Comparison of ENCODE assay signal across 17 cellular contexts in the genomic region with DNA sequence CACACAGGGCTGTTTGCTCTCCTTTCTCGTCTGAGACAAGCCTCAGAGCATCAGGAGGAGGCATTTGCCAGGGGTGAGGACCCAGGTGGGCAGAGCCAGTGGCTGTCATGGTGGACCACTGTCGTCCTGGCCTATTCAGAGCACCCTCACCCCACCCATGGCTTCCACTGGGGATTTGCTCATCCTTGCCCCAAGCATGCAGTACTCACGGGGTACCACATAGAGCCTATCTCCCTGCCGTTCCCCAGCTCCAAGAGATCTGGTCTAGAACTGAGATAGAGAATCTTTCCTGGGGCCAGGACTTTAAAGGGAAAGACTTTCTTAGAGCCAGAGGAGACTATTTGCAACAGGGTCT.
"Had no signal": no experiment of that assay in that cellular context is flagged by ENCODE, and none has a peak within 500 bp of the region (broad histone marks: within the 10 kb centered on the region; RNA-seq: fewer than 3 reads in every experiment).

No MANE protein-coding gene starts in this region.

- H3K9me3 Mint-ChIP-seq: activated CD4-positive, alpha-beta T cell treated with anti-CD3 and anti-CD28 coated beads, Interleukin-2, amount 10 ng/mL, durations not matched to agents 7 days and 5 days; activated naive CD4-positive, alpha-beta T cell treated with anti-CD3 and anti-CD28 coated beads, Interleukin-2, amount 10 ng/mL, durations not matched to agents 7 days and 5 days; activated T-helper 17 cell treated with anti-CD3 and anti-CD28 coated beads, Interleukin-2, amount 50 U/mL, for 72 hours; natural killer cell; stimulated activated naive CD8-positive, alpha-beta T cell treated with anti-CD3 and anti-CD28 coated beads, Interleukin-15, Interleukin-2, amounts not matched to agents 100 ng/mL and 50 ng/mL, for 24 hours had no signal

- H3K36me3 ChIP-seq: gastrocnemius medialis, ovary, thyroid gland, vagina had no signal

- H3K36me3 Mint-ChIP-seq: activated naive CD4-positive, alpha-beta T cell treated with anti-CD3 and anti-CD28 coated beads, Interleukin-2, amount 10 ng/mL, durations not matched to agents 7 days and 5 days; natural killer cell had no signal

- H3K27me3 ChIP-seq: gastrocnemius medialis, ovary, thyroid gland, vagina had no signal

- H3K4me1 Mint-ChIP-seq: activated CD4-positive, alpha-beta T cell treated with anti-CD3 and anti-CD28 coated beads, Interleukin-2, amount 10 ng/mL, durations not matched to agents 7 days and 5 days; activated naive CD4-positive, alpha-beta T cell treated with anti-CD3 and anti-CD28 coated beads, Interleukin-2, amount 10 ng/mL, durations not matched to agents 7 days and 5 days; activated T-helper 17 cell treated with anti-CD3 and anti-CD28 coated beads, Interleukin-2, amount 50 U/mL, for 72 hours; natural killer cell had no signal

- H3K4me3 ChIP-seq: lung, ovary, thyroid gland had no signal

- H3K27ac ChIP-seq: gastrocnemius medialis, ovary, thyroid gland, vagina had no signal

- ATAC-seq: activated T-helper 17 cell treated with anti-CD3 and anti-CD28 coated beads, Interleukin-2, amount 50 U/mL, for 72 hours; gastrocnemius medialis; natural killer cell; T-helper 17 cell had no signal

- FAIRE-seq: colon had no signal

- H3K9me3 ChIP-seq: gastrocnemius medialis, ovary, thyroid gland, vagina had no signal

- H3K4me1 ChIP-seq: thyroid gland had no signal

- H3K4me3 Mint-ChIP-seq: activated CD4-positive, alpha-beta T cell treated with anti-CD3 and anti-CD28 coated beads, Interleukin-2, amount 10 ng/mL, durations not matched to agents 7 days and 5 days; activated naive CD4-positive, alpha-beta T cell treated with anti-CD3 and anti-CD28 coated beads, Interleukin-2, amount 10 ng/mL, durations not matched to agents 7 days and 5 days; activated T-helper 17 cell treated with anti-CD3 and anti-CD28 coated beads, Interleukin-2, amount 50 U/mL, for 72 hours; natural killer cell; stimulated activated naive CD8-positive, alpha-beta T cell treated with anti-CD3 and anti-CD28 coated beads, Interleukin-15, Interleukin-2, amounts not matched to agents 100 ng/mL and 50 ng/mL, for 24 hours; T-helper 17 cell had no signal

- DNase-seq: activated CD4-positive, alpha-beta T cell treated with anti-CD3 and anti-CD28 coated beads, Interleukin-2, amount 10 ng/mL, durations not matched to agents 7 days and 5 days; activated CD4-positive, CD25-positive, alpha-beta regulatory T cell; activated naive CD4-positive, alpha-beta T cell treated with anti-CD3 and anti-CD28 coated beads, Interleukin-2, amount 10 ng/mL, durations not matched to agents 7 days and 5 days; activated T-cell treated with anti-CD3 and anti-CD28 coated beads for 4 hours; effector CD4-positive, alpha-beta T cell; gastrocnemius medialis; natural killer cell; ovary; stimulated activated CD4-positive, alpha-beta T cell treated with anti-CD3 and anti-CD28 coated beads, Interleukin-4, amount 100 ng/mL, for 1 hour; stimulated activated CD8-positive, alpha-beta memory T cell treated with anti-CD3 and anti-CD28 coated beads, Interleukin-4, amount 100 ng/mL, for 48 hours; T-helper 17 cell; thyroid gland had no signal

- H3K27ac Mint-ChIP-seq: activated CD4-positive, alpha-beta T cell treated with anti-CD3 and anti-CD28 coated beads, Interleukin-2, amount 10 ng/mL, durations not matched to agents 7 days and 5 days; activated naive CD4-positive, alpha-beta T cell treated with anti-CD3 and anti-CD28 coated beads, Interleukin-2, amount 10 ng/mL, durations not matched to agents 7 days and 5 days; activated T-helper 17 cell treated with anti-CD3 and anti-CD28 coated beads, Interleukin-2, amount 50 U/mL, for 72 hours; natural killer cell; stimulated activated naive CD8-positive, alpha-beta T cell treated with anti-CD3 and anti-CD28 coated beads, Interleukin-15, Interleukin-2, amounts not matched to agents 100 ng/mL and 50 ng/mL, for 24 hours; T-helper 17 cell had no signal
